In the genomic region with DNA sequence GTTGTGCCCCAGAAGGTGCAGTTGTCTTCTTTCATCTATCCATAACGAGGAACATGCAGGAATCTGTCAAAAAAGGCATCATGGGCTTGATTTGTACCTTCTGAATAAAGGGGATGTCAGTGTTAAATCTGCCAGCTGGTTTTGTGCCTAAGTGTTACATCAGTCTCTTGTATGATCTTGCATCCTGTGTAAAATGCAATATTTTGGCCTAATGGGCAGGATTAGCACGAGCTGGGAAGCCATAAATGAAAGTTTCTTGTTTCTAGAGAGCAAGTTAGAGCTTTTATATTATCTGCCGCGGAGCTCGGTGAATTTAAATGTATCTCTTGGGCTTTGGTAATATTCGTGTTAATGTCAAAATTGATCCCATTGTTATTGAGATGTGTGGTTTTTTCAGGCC, we compare ENCODE assay signal across 23 cellular contexts.
"Had no signal": no experiment of that assay in that cellular context is flagged by ENCODE, and none has a peak within 500 bp of the region (broad histone marks: within the 10 kb centered on the region; RNA-seq: fewer than 3 reads in every experiment).

No MANE protein-coding gene starts in this region.

- DNase-seq: hypothalamus; immature natural killer cell; left ventricle myocardium inferior; naive B cell; natural killer cell; nephron progenitor cell; pancreas; posterior cingulate gyrus; right cardiac atrium; spleen; stimulated activated CD4-positive, alpha-beta T cell treated with anti-CD3 and anti-CD28 coated beads, Interleukin-4, amount 100 ng/mL, for 24 hours; stimulated activated naive CD4-positive, alpha-beta T cell treated with Interleukin-2 at 50 U/mL for 16 hours; stimulated activated naive CD8-positive, alpha-beta T cell treated with anti-CD3 and anti-CD28 coated beads, Interleukin-15, amount 100 ng/mL, for 72 hours; substantia nigra; thyroid gland; transverse colon; upper lobe of left lung had no signal

- ATAC-seq: natural killer cell; pancreas; right cardiac atrium; sciatic nerve; stimulated activated effector memory CD8-positive, alpha-beta T cell treated with anti-CD3 and anti-CD28 coated beads, Interleukin-12 subunit alpha, Interleukin-12 subunit beta, amount 100 ng/mL, for 72 hours; stimulated activated naive CD8-positive, alpha-beta T cell treated with anti-CD3 and anti-CD28 coated beads, Interleukin-15, amount 100 ng/mL, for 72 hours had no signal

- H3K9me3 ChIP-seq: left ventricle myocardium inferior, pancreas, prostate gland, spleen, thyroid gland, transverse colon, upper lobe of left lung, vagina had no signal

- H3K27ac ChIP-seq: left ventricle myocardium inferior, pancreas, prostate gland, spleen, thyroid gland, transverse colon, upper lobe of left lung, vagina had no signal

- H3K36me3 ChIP-seq: left ventricle myocardium inferior, pancreas, prostate gland, spleen, thyroid gland, transverse colon, upper lobe of left lung, vagina had no signal

- H3K27me3 ChIP-seq: pancreas, spleen, thyroid gland, transverse colon, upper lobe of left lung, vagina had no signal

- H3K4me3 ChIP-seq: left ventricle myocardium inferior, lung, pancreas, prostate gland, skin epidermis, spleen, thyroid gland, transverse colon, upper lobe of left lung, vagina had no signal
